1 cellular context compared by ENCODE assay signal in the genomic region with DNA sequence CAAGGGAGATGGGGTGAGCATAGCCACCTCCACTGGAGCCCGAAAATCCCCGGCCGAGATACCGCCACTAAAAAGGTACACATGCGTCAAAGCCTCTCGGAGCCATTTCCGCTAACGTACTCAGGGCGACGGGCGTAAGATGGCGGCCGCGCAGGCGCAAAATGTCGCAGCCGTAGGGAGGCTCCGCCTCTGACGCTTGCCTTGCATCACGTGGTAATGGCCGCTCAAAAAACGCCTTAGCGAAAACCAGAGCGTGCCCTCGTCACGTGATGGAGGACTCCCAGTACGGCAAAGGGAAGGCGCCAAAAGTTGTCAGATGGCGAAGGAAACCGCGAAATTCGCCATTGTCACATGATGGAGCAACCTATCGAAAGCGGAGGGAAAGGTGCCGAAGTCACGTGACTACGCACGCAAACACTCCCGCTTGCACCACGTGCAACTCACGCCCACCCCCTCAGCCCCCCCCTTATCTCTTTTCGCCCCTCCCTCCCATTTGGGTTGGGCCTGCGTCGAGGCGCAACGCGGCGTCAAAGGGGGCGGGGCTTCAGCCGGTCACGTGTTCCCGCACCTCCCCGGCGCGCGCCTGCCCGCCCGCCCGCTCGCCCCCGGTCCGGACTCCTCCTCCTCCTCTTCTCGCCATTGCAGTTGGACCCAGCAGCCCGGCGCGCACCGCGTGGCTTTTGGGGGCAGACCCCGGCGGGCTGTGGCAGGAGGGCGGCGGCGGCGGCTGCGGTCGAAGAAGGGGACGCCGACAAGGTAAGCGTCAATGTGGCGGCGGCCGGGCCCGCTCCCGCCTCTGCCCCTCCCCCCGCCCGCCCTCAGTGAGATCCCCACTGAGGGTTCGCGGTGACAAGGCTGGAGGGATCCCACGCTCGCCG.
TF ChIP-seq lines count a peak whose summit lies in the region.

A gene (plus strand): TSS at position 615 of the 878 bp plus-strand sequence. CDS start 16,260 bp downstream, outside the sequence.

TF ChIP-seq in K562, 482 proteins besides CTCF, POLR2A, EP300 and RAD21 (continued from another document and continues in another):
- TF ChIP-seq CHD4 (IDR thresholded peaks at IDR 0.05; ENCODE audit: insufficient read depth, insufficient replicate concordance, low read depth, low read length, poor library complexity, severe bottlenecking) (no peak), ZNF551 (CRISPR knock-in tag; IDR thresholded peaks at IDR 0.05) (no peak), C11orf30 (IDR thresholded peaks at IDR 0.05; ENCODE audit: low read depth) (peak; percentile 88), SIN3B (IDR thresholded peaks at IDR 0.05; ENCODE audit: low read depth) (peak; percentile 85), EHMT2 (IDR thresholded peaks at IDR 0.05) (no peak), MCM7 (IDR thresholded peaks at IDR 0.05) (peak in 1 of 2 experiments; percentile 75; a peak in 1 of 4 replicates), NFIX (CRISPR knock-in tag; IDR thresholded peaks at IDR 0.05; ENCODE audit: low read depth) (no peak), KLF6 (CRISPR knock-in tag; IDR thresholded peaks at IDR 0.05; ENCODE audit: borderline replicate concordance) (peak; percentile 89; the same call in 1 of the 2 replicates), SIRT6 (IDR thresholded peaks at IDR 0.05; ENCODE audit: low read depth, low read length) (peak; percentile 70), KLF16 (IDR thresholded peaks at IDR 0.05) (peak; percentile 92), SREBF1 (IDR thresholded peaks at IDR 0.05; ENCODE audit: borderline replicate concordance, low read depth, low read length) (peak; percentile 98), GATAD2B (IDR thresholded peaks at IDR 0.05; ENCODE audit: borderline replicate concordance) (no peak), BCL6 (CRISPR knock-in tag; IDR thresholded peaks at IDR 0.05) (peak; percentile 56; the same call in 1 of the 2 replicates), KAT8 (IDR thresholded peaks at IDR 0.05; ENCODE audit: low read depth) (peak; percentile 98), NCOA2 (IDR thresholded peaks at IDR 0.05; ENCODE audit: partially characterized antibody in 2 of 2) (no peak), FOXM1 (IDR thresholded peaks at IDR 0.05; ENCODE audit: low read depth) (peak; percentile 74), FOXM1 (CRISPR knock-in tag; IDR thresholded peaks at IDR 0.05; ENCODE audit: low read depth) (peak; percentile 63; the same call in 1 of the 2 replicates), ZNF174 (CRISPR knock-in tag; IDR thresholded peaks at IDR 0.05) (no peak), TCF7 (IDR thresholded peaks at IDR 0.05; ENCODE audit: borderline replicate concordance) (no peak), HSF4 (CRISPR knock-in tag; IDR thresholded peaks at IDR 0.05; ENCODE audit: borderline replicate concordance) (no peak), SMARCA4 (IDR thresholded peaks at IDR 0.05) (0 out of 2 replicates have a peak, but pooled peaks have one; percentile 23), TBL1XR1 (IDR thresholded peaks at IDR 0.05; ENCODE audit: low read length in 2 of 2) (peak in 1 of 2 experiments; percentile 69; a peak in 2 of 4 replicates), L3MBTL2 (IDR thresholded peaks at IDR 0.05) (peak; percentile 97), RBM22 (IDR thresholded peaks at IDR 0.05; ENCODE audit: low read depth, low read length, poor library complexity, severe bottlenecking) (no peak), NR2F6 (CRISPR knock-in tag; IDR thresholded peaks at IDR 0.05) (peak; percentile 82; the same call in 1 of the 2 replicates), KAT7 (CRISPR knock-in tag; IDR thresholded peaks at IDR 0.05; ENCODE audit: borderline replicate concordance) (peak; percentile 75; the same call in 1 of the 2 replicates), BRCA1 (IDR thresholded peaks at IDR 0.05) (no peak), BRCA1 (CRISPR knock-in tag; IDR thresholded peaks at IDR 0.05) (no peak), MTA2 (IDR thresholded peaks at IDR 0.05; ENCODE audit: low read depth) (no peak), TAF1 (IDR thresholded peaks at IDR 0.05; ENCODE audit: control insufficient read depth, extremely low read depth, insufficient read depth, low read length, severe bottlenecking) (peak; percentile 86), KLF10 (CRISPR knock-in tag; IDR thresholded peaks at IDR 0.05) (no peak), FUS (optimal IDR thresholded peaks at IDR 0.05; ENCODE audit: low read depth, low read length) (no peak), XRCC3 (IDR thresholded peaks at IDR 0.05) (no peak), ZNF146 (CRISPR knock-in tag; IDR thresholded peaks at IDR 0.05; ENCODE audit: unreplicated experiment) (no peak), ARID1B (IDR thresholded peaks at IDR 0.05) (peak; percentile 52; the same call in 1 of the 2 replicates), NEUROD1 (IDR thresholded peaks at IDR 0.05; ENCODE audit: borderline replicate concordance, low read depth, low read length, partially characterized antibody) (peak; percentile 93), GATAD2A (IDR thresholded peaks at IDR 0.05) (no peak), RAD51 (IDR thresholded peaks at IDR 0.05; ENCODE audit: borderline replicate concordance, low read depth) (peak; percentile 100)
- TF ChIP-seq, protein P1, sequence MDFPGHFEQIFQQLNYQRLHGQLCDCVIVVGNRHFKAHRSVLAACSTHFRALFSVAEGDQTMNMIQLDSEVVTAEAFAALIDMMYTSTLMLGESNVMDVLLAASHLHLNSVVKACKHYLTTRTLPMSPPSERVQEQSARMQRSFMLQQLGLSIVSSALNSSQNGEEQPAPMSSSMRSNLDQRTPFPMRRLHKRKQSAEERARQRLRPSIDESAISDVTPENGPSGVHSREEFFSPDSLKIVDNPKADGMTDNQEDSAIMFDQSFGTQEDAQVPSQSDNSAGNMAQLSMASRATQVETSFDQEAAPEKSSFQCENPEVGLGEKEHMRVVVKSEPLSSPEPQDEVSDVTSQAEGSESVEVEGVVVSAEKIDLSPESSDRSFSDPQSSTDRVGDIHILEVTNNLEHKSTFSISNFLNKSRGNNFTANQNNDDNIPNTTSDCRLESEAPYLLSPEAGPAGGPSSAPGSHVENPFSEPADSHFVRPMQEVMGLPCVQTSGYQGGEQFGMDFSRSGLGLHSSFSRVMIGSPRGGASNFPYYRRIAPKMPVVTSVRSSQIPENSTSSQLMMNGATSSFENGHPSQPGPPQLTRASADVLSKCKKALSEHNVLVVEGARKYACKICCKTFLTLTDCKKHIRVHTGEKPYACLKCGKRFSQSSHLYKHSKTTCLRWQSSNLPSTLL (IDR thresholded peaks at IDR 0.05), result no peak
- TF ChIP-seq, protein P2, sequence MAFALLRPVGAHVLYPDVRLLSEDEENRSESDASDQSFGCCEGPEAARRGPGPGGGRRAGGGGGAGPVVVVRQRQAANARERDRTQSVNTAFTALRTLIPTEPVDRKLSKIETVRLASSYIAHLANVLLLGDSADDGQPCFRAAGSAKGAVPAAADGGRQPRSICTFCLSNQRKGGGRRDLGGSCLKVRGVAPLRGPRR (CRISPR knock-in tag; IDR thresholded peaks at IDR 0.05), result peak; percentile 62; the same call in 1 of the 2 replicates
- TF ChIP-seq, protein P3, sequence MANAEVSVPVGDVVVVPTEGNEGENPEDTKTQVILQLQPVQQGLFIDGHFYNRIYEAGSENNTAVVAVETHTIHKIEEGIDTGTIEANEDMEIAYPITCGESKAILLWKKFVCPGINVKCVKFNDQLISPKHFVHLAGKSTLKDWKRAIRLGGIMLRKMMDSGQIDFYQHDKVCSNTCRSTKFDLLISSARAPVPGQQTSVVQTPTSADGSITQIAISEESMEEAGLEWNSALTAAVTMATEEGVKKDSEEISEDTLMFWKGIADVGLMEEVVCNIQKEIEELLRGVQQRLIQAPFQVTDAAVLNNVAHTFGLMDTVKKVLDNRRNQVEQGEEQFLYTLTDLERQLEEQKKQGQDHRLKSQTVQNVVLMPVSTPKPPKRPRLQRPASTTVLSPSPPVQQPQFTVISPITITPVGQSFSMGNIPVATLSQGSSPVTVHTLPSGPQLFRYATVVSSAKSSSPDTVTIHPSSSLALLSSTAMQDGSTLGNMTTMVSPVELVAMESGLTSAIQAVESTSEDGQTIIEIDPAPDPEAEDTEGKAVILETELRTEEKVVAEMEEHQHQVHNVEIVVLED (CRISPR knock-in tag; IDR thresholded peaks at IDR 0.05), result peak; percentile 98
- TF ChIP-seq, protein P4, sequence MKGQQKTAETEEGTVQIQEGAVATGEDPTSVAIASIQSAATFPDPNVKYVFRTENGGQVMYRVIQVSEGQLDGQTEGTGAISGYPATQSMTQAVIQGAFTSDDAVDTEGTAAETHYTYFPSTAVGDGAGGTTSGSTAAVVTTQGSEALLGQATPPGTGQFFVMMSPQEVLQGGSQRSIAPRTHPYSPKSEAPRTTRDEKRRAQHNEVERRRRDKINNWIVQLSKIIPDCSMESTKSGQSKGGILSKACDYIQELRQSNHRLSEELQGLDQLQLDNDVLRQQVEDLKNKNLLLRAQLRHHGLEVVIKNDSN (CRISPR knock-in tag; IDR thresholded peaks at IDR 0.05), result peak; percentile 99
- TF ChIP-seq, protein P5, sequence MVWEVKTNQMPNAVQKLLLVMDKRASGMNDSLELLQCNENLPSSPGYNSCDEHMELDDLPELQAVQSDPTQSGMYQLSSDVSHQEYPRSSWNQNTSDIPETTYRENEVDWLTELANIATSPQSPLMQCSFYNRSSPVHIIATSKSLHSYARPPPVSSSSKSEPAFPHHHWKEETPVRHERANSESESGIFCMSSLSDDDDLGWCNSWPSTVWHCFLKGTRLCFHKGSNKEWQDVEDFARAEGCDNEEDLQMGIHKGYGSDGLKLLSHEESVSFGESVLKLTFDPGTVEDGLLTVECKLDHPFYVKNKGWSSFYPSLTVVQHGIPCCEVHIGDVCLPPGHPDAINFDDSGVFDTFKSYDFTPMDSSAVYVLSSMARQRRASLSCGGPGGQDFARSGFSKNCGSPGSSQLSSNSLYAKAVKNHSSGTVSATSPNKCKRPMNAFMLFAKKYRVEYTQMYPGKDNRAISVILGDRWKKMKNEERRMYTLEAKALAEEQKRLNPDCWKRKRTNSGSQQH (CRISPR knock-in tag; IDR thresholded peaks at IDR 0.05), result peak; percentile 83
- TF ChIP-seq, protein P6, sequence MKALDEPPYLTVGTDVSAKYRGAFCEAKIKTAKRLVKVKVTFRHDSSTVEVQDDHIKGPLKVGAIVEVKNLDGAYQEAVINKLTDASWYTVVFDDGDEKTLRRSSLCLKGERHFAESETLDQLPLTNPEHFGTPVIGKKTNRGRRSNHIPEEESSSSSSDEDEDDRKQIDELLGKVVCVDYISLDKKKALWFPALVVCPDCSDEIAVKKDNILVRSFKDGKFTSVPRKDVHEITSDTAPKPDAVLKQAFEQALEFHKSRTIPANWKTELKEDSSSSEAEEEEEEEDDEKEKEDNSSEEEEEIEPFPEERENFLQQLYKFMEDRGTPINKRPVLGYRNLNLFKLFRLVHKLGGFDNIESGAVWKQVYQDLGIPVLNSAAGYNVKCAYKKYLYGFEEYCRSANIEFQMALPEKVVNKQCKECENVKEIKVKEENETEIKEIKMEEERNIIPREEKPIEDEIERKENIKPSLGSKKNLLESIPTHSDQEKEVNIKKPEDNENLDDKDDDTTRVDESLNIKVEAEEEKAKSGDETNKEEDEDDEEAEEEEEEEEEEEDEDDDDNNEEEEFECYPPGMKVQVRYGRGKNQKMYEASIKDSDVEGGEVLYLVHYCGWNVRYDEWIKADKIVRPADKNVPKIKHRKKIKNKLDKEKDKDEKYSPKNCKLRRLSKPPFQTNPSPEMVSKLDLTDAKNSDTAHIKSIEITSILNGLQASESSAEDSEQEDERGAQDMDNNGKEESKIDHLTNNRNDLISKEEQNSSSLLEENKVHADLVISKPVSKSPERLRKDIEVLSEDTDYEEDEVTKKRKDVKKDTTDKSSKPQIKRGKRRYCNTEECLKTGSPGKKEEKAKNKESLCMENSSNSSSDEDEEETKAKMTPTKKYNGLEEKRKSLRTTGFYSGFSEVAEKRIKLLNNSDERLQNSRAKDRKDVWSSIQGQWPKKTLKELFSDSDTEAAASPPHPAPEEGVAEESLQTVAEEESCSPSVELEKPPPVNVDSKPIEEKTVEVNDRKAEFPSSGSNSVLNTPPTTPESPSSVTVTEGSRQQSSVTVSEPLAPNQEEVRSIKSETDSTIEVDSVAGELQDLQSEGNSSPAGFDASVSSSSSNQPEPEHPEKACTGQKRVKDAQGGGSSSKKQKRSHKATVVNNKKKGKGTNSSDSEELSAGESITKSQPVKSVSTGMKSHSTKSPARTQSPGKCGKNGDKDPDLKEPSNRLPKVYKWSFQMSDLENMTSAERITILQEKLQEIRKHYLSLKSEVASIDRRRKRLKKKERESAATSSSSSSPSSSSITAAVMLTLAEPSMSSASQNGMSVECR (CRISPR knock-in tag; IDR thresholded peaks at IDR 0.05), result peak; percentile 92
- TF ChIP-seq, protein P7, sequence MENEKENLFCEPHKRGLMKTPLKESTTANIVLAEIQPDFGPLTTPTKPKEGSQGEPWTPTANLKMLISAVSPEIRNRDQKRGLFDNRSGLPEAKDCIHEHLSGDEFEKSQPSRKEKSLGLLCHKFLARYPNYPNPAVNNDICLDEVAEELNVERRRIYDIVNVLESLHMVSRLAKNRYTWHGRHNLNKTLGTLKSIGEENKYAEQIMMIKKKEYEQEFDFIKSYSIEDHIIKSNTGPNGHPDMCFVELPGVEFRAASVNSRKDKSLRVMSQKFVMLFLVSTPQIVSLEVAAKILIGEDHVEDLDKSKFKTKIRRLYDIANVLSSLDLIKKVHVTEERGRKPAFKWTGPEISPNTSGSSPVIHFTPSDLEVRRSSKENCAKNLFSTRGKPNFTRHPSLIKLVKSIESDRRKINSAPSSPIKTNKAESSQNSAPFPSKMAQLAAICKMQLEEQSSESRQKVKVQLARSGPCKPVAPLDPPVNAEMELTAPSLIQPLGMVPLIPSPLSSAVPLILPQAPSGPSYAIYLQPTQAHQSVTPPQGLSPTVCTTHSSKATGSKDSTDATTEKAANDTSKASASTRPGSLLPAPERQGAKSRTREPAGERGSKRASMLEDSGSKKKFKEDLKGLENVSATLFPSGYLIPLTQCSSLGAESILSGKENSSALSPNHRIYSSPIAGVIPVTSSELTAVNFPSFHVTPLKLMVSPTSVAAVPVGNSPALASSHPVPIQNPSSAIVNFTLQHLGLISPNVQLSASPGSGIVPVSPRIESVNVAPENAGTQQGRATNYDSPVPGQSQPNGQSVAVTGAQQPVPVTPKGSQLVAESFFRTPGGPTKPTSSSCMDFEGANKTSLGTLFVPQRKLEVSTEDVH (IDR thresholded peaks at IDR 0.05; ENCODE audit: low read depth, partially characterized antibody), result peak; percentile 95
- TF ChIP-seq, protein P8, sequence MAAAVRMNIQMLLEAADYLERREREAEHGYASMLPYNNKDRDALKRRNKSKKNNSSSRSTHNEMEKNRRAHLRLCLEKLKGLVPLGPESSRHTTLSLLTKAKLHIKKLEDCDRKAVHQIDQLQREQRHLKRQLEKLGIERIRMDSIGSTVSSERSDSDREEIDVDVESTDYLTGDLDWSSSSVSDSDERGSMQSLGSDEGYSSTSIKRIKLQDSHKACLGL (CRISPR knock-in tag; IDR thresholded peaks at IDR 0.05; ENCODE audit: borderline replicate concordance, poor library complexity, severe bottlenecking), result peak; percentile 58
- TF ChIP-seq, protein P9, sequence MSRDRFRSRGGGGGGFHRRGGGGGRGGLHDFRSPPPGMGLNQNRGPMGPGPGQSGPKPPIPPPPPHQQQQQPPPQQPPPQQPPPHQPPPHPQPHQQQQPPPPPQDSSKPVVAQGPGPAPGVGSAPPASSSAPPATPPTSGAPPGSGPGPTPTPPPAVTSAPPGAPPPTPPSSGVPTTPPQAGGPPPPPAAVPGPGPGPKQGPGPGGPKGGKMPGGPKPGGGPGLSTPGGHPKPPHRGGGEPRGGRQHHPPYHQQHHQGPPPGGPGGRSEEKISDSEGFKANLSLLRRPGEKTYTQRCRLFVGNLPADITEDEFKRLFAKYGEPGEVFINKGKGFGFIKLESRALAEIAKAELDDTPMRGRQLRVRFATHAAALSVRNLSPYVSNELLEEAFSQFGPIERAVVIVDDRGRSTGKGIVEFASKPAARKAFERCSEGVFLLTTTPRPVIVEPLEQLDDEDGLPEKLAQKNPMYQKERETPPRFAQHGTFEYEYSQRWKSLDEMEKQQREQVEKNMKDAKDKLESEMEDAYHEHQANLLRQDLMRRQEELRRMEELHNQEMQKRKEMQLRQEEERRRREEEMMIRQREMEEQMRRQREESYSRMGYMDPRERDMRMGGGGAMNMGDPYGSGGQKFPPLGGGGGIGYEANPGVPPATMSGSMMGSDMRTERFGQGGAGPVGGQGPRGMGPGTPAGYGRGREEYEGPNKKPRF (IDR thresholded peaks at IDR 0.05; ENCODE audit: low read depth, low read length), result no peak
